Comparison of ENCODE assay signal across 8 cellular contexts in genomic region chr10:110206988-110207804, GRCh38. TPM values are rescaled to one million over a fixed set of nuclear protein-coding genes. Genes with fewer than 3 reads are reported as not detected.
DNase-seq lines count a peak whose midpoint lies in the region; ATAC-seq and TF ChIP-seq lines count a peak whose summit lies in the region.

TSS of gene MXI1 (plus strand) at chr10:110207605. CDS start at chr10:110207809, 204 bp downstream.

- peak in 1 of 4 donors; percentile 25 for TF ChIP-seq POLR2A in stomach (IDR thresholded peaks at IDR 0.05)

- no peak within 1 kb of the TSS for H4K8ac ChIP-seq in mesendoderm (ENCODE audit: low read depth, low read length)

- H3K27ac ChIP-seq in CD4-positive, CD25-positive, alpha-beta regulatory T cell (ENCODE audit: insufficient read depth, low read length, poor library complexity, severe bottlenecking), result peak within 1 kb of the TSS; percentile 65
- H3K27ac ChIP-seq in mesendoderm (ENCODE audit: low read depth, low read length) (no peak within 1 kb of the TSS), stomach (peak within 1 kb of the TSS; percentile 92 to 97 (median 94))

- peak in 2 of 3 donors; percentile 27 to 63 for DNase-seq in CD4-positive, CD25-positive, alpha-beta regulatory T cell
- DNase-seq in NCI-H510A treated with DMSO at 0.1 percent for 48 hours (lab: John Stamatoyannopoulos, UW) (peak; percentile 70), epithelial cell of esophagus (ENCODE audit: low read depth) (peak; percentile 92), mesendoderm (peak; percentile 94), stomach (peak; percentile 84)
- peak; percentile 75 for DNase-seq in activated CD8-positive, alpha-beta memory T cell treated with anti-CD3 and anti-CD28 coated beads for 24 hours

- H2AK5ac ChIP-seq in mesendoderm (ENCODE audit: low read length), result no peak within 1 kb of the TSS

- no peaks in the 10 kb centered on the region for H3K36me3 ChIP-seq in CD4-positive, CD25-positive, alpha-beta regulatory T cell (ENCODE audit: control insufficient read depth, insufficient read depth, low read length)
- H3K36me3 ChIP-seq in mesendoderm (ENCODE audit: control insufficient read depth, insufficient read depth, low read length), result no peaks in the 10 kb centered on the region
- H3K36me3 ChIP-seq in stomach, result no peaks in the 10 kb centered on the region

- ATAC-seq in CD4-positive, CD25-positive, alpha-beta regulatory T cell (ENCODE audit: low read depth in 2 of 2), result no peak
- ATAC-seq in GM19023 (IDR thresholded peaks at IDR 0.05; ENCODE audit: unreplicated experiment) (peak; percentile 59), HG03103 (IDR thresholded peaks at IDR 0.05; ENCODE audit: low read depth, unreplicated experiment) (peak; percentile 48)

- H3K56ac ChIP-seq in mesendoderm (ENCODE audit: low read length), result peak within 1 kb of the TSS; percentile 78

- H3K36me3 Mint-ChIP-seq in CD4-positive, CD25-positive, alpha-beta regulatory T cell, result no peaks in the 10 kb centered on the region

- H2BK5ac ChIP-seq in mesendoderm (ENCODE audit: low read length), result no peak within 1 kb of the TSS

- H3K27me3 ChIP-seq in CD4-positive, CD25-positive, alpha-beta regulatory T cell (ENCODE audit: control insufficient read depth, insufficient read depth, low read length), result no peaks in the 10 kb centered on the region
- H3K27me3 ChIP-seq in mesendoderm (ENCODE audit: insufficient read depth, low read length, poor library complexity), result peaks cover 5% of the 10 kb centered on the region
- H3K27me3 ChIP-seq in stomach, result no peaks in the 10 kb centered on the region

- TF ChIP-seq EP300 in stomach (IDR thresholded peaks at IDR 0.05), result no peak

- peak within 1 kb of the TSS; percentile 52 for H3K18ac ChIP-seq in mesendoderm (ENCODE audit: low read length)

- no peak within 1 kb of the TSS for H2BK120ac ChIP-seq in mesendoderm (ENCODE audit: low read depth, low read length)

- peak within 1 kb of the TSS; percentile 69 for H3K9ac ChIP-seq in mesendoderm (ENCODE audit: low read length)

- H3K4me1 Mint-ChIP-seq in CD4-positive, CD25-positive, alpha-beta regulatory T cell, result peaks cover 7 to 30% (median 22%) of the 10 kb centered on the region in 4 donors

- peak within 1 kb of the TSS; percentile 81 for H3K4me2 ChIP-seq in mesendoderm (ENCODE audit: low read length)

- H3K9me3 ChIP-seq in CD4-positive, CD25-positive, alpha-beta regulatory T cell (ENCODE audit: control insufficient read depth in 2 of 2, low read length in 2 of 2), result no peaks in the 10 kb centered on the region
- H3K9me3 ChIP-seq in stomach, result no peaks in the 10 kb centered on the region

- H3K79me2 ChIP-seq in mesendoderm (ENCODE audit: control insufficient read depth, insufficient read depth, low read length), result no peaks in the 10 kb centered on the region

- no peak within 1 kb of the TSS for H4K5ac ChIP-seq in mesendoderm (ENCODE audit: low read length)

- no peak within 1 kb of the TSS for H3K23ac ChIP-seq in mesendoderm (ENCODE audit: low read length)

- H3K4me1 ChIP-seq in CD4-positive, CD25-positive, alpha-beta regulatory T cell (ENCODE audit: control insufficient read depth, insufficient read depth, low read length, poor library complexity, severe bottlenecking), result peaks cover 34% of the 10 kb centered on the region
- H3K4me1 ChIP-seq in mesendoderm (ENCODE audit: control insufficient read depth, low read depth, low read length), result peaks cover 5% of the 10 kb centered on the region
- H3K4me1 ChIP-seq in stomach, result peaks cover 4 to 27% (median 15%) of the 10 kb centered on the region in 4 donors

- no peak within 1 kb of the TSS for H2BK15ac ChIP-seq in mesendoderm (replicated peaks; ENCODE audit: low read depth)

- peak within 1 kb of the TSS; percentile 92 to 98 (median 98) for H3K27ac Mint-ChIP-seq in CD4-positive, CD25-positive, alpha-beta regulatory T cell

- H3K4ac ChIP-seq in mesendoderm (ENCODE audit: low read depth, low read length), result no peak within 1 kb of the TSS

- intact Hi-C loops in stomach (cut with DNase I; ENCODE audit: low total_unique reads), result loop anchor here (10.0 kb wide), 1 partner anchor 62 kb away; no protein-coding TSS in a partner anchor

- no peaks in the 10 kb centered on the region for H3K9me3 Mint-ChIP-seq in CD4-positive, CD25-positive, alpha-beta regulatory T cell

- H3K79me1 ChIP-seq in mesendoderm (ENCODE audit: low read length), result no peaks in the 10 kb centered on the region

- peak within 1 kb of the TSS; percentile 98 to 99 (median 99) for H3K4me3 Mint-ChIP-seq in CD4-positive, CD25-positive, alpha-beta regulatory T cell

- no peak for TF ChIP-seq CTCF in epithelial cell of esophagus (IDR thresholded peaks at IDR 0.05; ENCODE audit: insufficient read depth, low read depth, low read length, missing control alignments)
- TF ChIP-seq CTCF in stomach (IDR thresholded peaks at IDR 0.05), result no peak

- WGBS in mesendoderm (ENCODE audit: extremely low coverage, insufficient coverage, low lambda C conversion rate), result no CpG with 5 or more reads among the region's 37 CpGs
- WGBS in stomach, 5 donors, result 2 to 9% (median 4%) methylated on average over 19 to 37 of the region's 37 CpGs

- H3K27me3 Mint-ChIP-seq in CD4-positive, CD25-positive, alpha-beta regulatory T cell, result peaks cover 45% of the 10 kb centered on the region

- H3K4me3 ChIP-seq in CD4-positive, CD25-positive, alpha-beta regulatory T cell (ENCODE audit: low read depth, low read length), result peak within 1 kb of the TSS; percentile 92
- H3K4me3 ChIP-seq in epithelial cell of esophagus (ENCODE audit: low read length) (peak within 1 kb of the TSS; percentile 82), mesendoderm (ENCODE audit: low read length) (peak within 1 kb of the TSS; percentile 51), stomach (peak within 1 kb of the TSS; percentile 65 to 73 (median 68))

RNA-seq across cellular contexts. Expression of gene MXI1, which starts in this region (rescaled TPM):
- total RNA-seq in CD4-positive, CD25-positive, alpha-beta regulatory T cell, result 48.1 TPM
- 10 to 100 TPM; 34.2 to 56.8 (median 40.2) TPM for polyA plus RNA-seq in CD4-positive, CD25-positive, alpha-beta regulatory T cell
- polyA plus RNA-seq in mesendoderm (2013, experiment 1 of 2), result 4.7 TPM
- 4.4 TPM for polyA plus RNA-seq in mesendoderm (2013, experiment 2 of 2)
- total RNA-seq in stomach, result 100 to 1,000 TPM in 1 of 5 donors, 10 to 100 TPM in 3, 1 to 10 TPM in 1; 3.5 to 163 (median 48.8) TPM
- 10 to 100 TPM; 17.1 to 62.0 (median 19.7) TPM for polyA plus RNA-seq in stomach

Comparison
In these comparisons a context has a peak if more than half of its experiments do, and no peak if none do; other contexts are left out.
1. ATAC-seq: peak in GM19023 (single experiment) and HG03103 (single experiment); none in CD4-positive, CD25-positive, alpha-beta regulatory T cell (0 of 2).
2. Peak in every context shown above with its lines, with median percentiles within 50 percentile points of each other: DNase-seq and H3K4me3 ChIP-seq.